ENCODE assay signal across 11 cellular contexts in the genomic region with DNA sequence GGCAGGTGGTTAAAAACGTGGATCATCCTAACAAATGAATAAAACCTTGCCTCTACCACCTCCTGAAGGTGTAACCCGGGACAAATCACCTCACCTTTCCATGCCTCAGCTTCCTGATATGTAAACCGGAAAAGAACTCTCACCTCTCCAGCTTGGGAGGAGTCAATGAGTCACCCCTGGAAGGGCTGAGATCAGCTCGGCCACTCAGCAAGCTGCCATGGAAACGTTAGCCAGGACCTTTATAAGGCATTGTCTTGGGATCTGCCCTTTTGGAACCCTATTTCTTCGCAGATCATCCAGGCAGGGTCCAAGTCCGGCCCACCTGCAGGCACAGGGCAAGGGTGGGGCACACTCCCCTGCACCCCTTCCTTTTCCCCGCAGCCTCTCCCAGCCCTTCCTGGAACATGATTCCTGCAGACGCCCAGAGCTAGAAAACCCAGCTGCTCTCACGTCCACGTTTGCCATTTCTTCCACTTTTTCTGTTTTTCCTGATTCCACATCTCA.
DNase-seq lines count a peak whose midpoint lies in the region; ATAC-seq and TF ChIP-seq lines count a peak whose summit lies in the region.
"Had no signal": no experiment of that assay in that cellular context is flagged by ENCODE, and none has a peak within 500 bp of the region (broad histone marks: within the 10 kb centered on the region; RNA-seq: fewer than 3 reads in every experiment).

No MANE protein-coding gene starts in this region.

- intact Hi-C loops in sciatic nerve (cut with DNase I): no loop called here

- no peak for TF ChIP-seq CTCF in GM20000 (IDR thresholded peaks at IDR 0.05; ENCODE audit: extremely low read depth, missing control alignments)

- H3K4me3 ChIP-seq in GM23248: peak overlapping the region; percentile 51; the same call in 1 of the 2 replicates
- H3K4me3 ChIP-seq: heart left ventricle, uterus had no signal

- no peak overlapping the region for H3K9ac ChIP-seq in GM23248

- ATAC-seq in esophagus mucosa (peak; percentile 97), sciatic nerve (peak; percentile 80), HG03469 (IDR thresholded peaks at IDR 0.05; ENCODE audit: unreplicated experiment) (no peak)

- peak overlapping the region; percentile 68 for H3K4me2 ChIP-seq in GM23248 (ENCODE audit: unreplicated experiment)

- H3F3A ChIP-seq in GM23248 (ENCODE audit: insufficient read depth): 0 out of 2 replicates have a peak, but pooled peaks cover 2% of the 10 kb centered on the region

- H4K20me1 ChIP-seq in GM23248 (ENCODE audit: insufficient read depth): no peaks in the 10 kb centered on the region

- WGBS in GM23248 (ENCODE audit: low coverage in 1 of 2, low lambda C conversion rate in 2 of 2, missing lambda C conversion rate in 2 of 2), 2 experiments: 10 to 19% methylated on average over 11 of the region's 11 CpGs

- DNase-seq in GM23248: peak; percentile 78
- peak; percentile 11 for DNase-seq in OCI-M1 (lab: John Stamatoyannopoulos, UW)
- DNase-seq in sciatic nerve (ENCODE audit: low spot score): no peak
- no peak for DNase-seq in GM20000 (ENCODE audit: low spot score)
- no peak for DNase-seq in HUDEP-2 (lab: John Stamatoyannopoulos, UW; ENCODE audit: unreplicated experiment in 76 of 76)
- no peak for DNase-seq in activated T-cell treated with anti-CD3 and anti-CD28 coated beads, Interleukin-2, amount 50 U/mL, for 1 hour
- DNase-seq: activated gamma-delta T cell, heart left ventricle, uterus had no signal

- peaks cover 19% of the 10 kb centered on the region for H3K4me1 ChIP-seq in GM23248 (ENCODE audit: insufficient read depth)
- H3K4me1 ChIP-seq: heart left ventricle, uterus had no signal

- no peaks in the 10 kb centered on the region for H3K36me3 ChIP-seq in GM23248 (ENCODE audit: low read depth)
- H3K36me3 ChIP-seq: heart left ventricle, uterus had no signal

- H3K27ac ChIP-seq in GM23248: no peak overlapping the region
- H3K27ac ChIP-seq: heart left ventricle, uterus had no signal

- peak overlapping the region; percentile 66 for H2AFZ ChIP-seq in GM23248

- no peaks in the 10 kb centered on the region for H3K9me2 ChIP-seq in GM23248 (ENCODE audit: insufficient read depth)

- H3K79me2 ChIP-seq in GM23248 (ENCODE audit: insufficient read depth): no peaks in the 10 kb centered on the region

- in situ Hi-C loops in GM23248 (cut with MboI): no loop called here

- no peaks in the 10 kb centered on the region; the same call in none of the 2 replicates for H3K27me3 ChIP-seq in GM23248 (replicated peaks; ENCODE audit: insufficient read depth)
- H3K27me3 ChIP-seq: uterus had no signal

- H3K9me3 ChIP-seq in GM23248 (ENCODE audit: low read depth): no peaks in the 10 kb centered on the region
- H3K9me3 ChIP-seq: uterus had no signal

Comparison
In these comparisons a context has a peak if more than half of its experiments do, and no peak if none do; other contexts are left out.
1. DNase-seq: peak in GM23248 (single experiment) and OCI-M1 (single experiment); none in sciatic nerve (single experiment), GM20000 (single experiment), HUDEP-2 (0 of 76) and activated T-cell treated with anti-CD3 and anti-CD28 coated beads, Interleukin-2, amount 50 U/mL, for 1 hour (single experiment).